Comparison of ENCODE assay signal across 28 cellular contexts in the genomic region with DNA sequence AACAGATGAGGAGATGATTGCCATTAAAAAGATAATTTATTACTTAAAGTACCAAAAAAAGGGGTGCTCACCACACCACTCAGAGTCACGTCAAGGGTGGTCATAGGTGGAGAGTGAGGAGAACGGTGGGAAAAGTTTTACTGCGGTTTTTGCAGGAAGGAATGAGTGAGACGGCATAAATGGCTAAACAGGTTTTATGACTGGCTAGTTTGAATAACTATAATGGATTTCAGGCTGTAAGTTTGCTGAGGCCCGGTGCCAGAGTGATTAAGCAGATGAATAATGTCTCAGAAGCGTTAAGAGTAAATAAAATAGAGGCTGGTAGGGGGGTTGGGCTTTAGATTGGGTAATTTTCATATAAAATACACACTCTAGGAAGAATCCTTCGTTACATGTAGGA.
DNase-seq lines count a peak whose midpoint lies in the region; ATAC-seq and TF ChIP-seq lines count a peak whose summit lies in the region.
"Had no signal": no experiment of that assay in that cellular context is flagged by ENCODE, and none has a peak within 500 bp of the region (broad histone marks: within the 10 kb centered on the region; RNA-seq: fewer than 3 reads in every experiment).

No MANE protein-coding gene starts in this region.

- ATAC-seq in RWPE2 (ENCODE audit: low read depth) (peak; percentile 97), lower lobe of right lung (no peak), HG03439 (IDR thresholded peaks at IDR 0.05; ENCODE audit: unreplicated experiment) (no peak)
- ATAC-seq: activated CD8-positive, alpha-beta T cell treated with anti-CD3 and anti-CD28 coated beads for 36 hours; activated naive CD4-positive, alpha-beta T cell treated with anti-CD3 and anti-CD28 coated beads, Interleukin-2, amount 50 U/mL, for 72 hours; T-cell had no signal

- H3K27me3 ChIP-seq in RWPE2 (ENCODE audit: insufficient read depth, poor library complexity, severe bottlenecking) (no peaks in the 10 kb centered on the region), lower lobe of right lung (ENCODE audit: low read depth) (no peaks in the 10 kb centered on the region)
- H3K27me3 ChIP-seq: neural progenitor cell, SJSA1 had no signal

- H3K4me3 ChIP-seq in RWPE2 (ENCODE audit: severe bottlenecking) (no peak overlapping the region), lower lobe of right lung (no peak overlapping the region)
- H3K4me3 ChIP-seq: neural progenitor cell, SJSA1, thoracic aorta had no signal

- intact Hi-C loops in lower lobe of right lung (cut with DNase I): no loop called here

- H3K27ac ChIP-seq in RWPE2 (ENCODE audit: poor library complexity, severe bottlenecking): peak overlapping the region; percentile 34
- H3K27ac ChIP-seq in lower lobe of right lung: no peak overlapping the region
- H3K27ac ChIP-seq: neural progenitor cell, parathyroid adenoma, SJSA1, thoracic aorta had no signal

- DNase-seq in DMS53 (lab: John Stamatoyannopoulos, UW): peak; percentile 50
- no peak for DNase-seq in DMS53 treated with DMSO at 0.1 percent for 48 hours (lab: John Stamatoyannopoulos, UW; ENCODE audit: unreplicated experiment)
- DNase-seq in NCI-H460 (ENCODE audit: extremely low read depth, low read depth): peak; percentile 4
- peak; percentile 56 for DNase-seq in RWPE2 (ENCODE audit: low spot score)
- DNase-seq in lower lobe of right lung: no peak
- no peak for DNase-seq in Ammon's horn (ENCODE audit: low spot score)
- no peak for DNase-seq in GOT3 (lab: John Stamatoyannopoulos, UW)
- DNase-seq: 8988T; activated CD8-positive, alpha-beta T cell treated with anti-CD3 and anti-CD28 coated beads for 36 hours; aorta; CD4-positive, CD25-positive, alpha-beta regulatory T cell; central memory CD4-positive, alpha-beta T cell; endodermal cell; HFFc6; hippocampal formation; immature natural killer cell; mesendoderm; NCI-H1105 treated with DMSO at 0.1 percent for 48 hours; NCI-H345; NK-92 treated with Interleukin-12 subunit alpha and Interleukin-12 subunit beta, amount 100 ng/mL, for 24 hours; small intestine; T-cell had no signal

- no peaks in the 10 kb centered on the region for H3K9me3 ChIP-seq in RWPE2 (ENCODE audit: severe bottlenecking)
- no peaks in the 10 kb centered on the region for H3K9me3 ChIP-seq in lower lobe of right lung
- H3K9me3 ChIP-seq: SJSA1, thoracic aorta had no signal

- H3K4me1 ChIP-seq in RWPE2 (ENCODE audit: insufficient read depth, poor library complexity, severe bottlenecking): peaks cover 14% of the 10 kb centered on the region
- H3K4me1 ChIP-seq in lower lobe of right lung: no peaks in the 10 kb centered on the region
- H3K4me1 ChIP-seq: neural progenitor cell, parathyroid adenoma, SJSA1 had no signal

- TF ChIP-seq CTCF in RWPE2 (IDR thresholded peaks at IDR 0.05; ENCODE audit: poor library complexity, severe bottlenecking) (no peak), lower lobe of right lung (IDR thresholded peaks at IDR 0.05) (no peak)

- H3K36me3 ChIP-seq in RWPE2 (ENCODE audit: low read depth) (no peaks in the 10 kb centered on the region), lower lobe of right lung (no peaks in the 10 kb centered on the region)
- H3K36me3 ChIP-seq: neural progenitor cell, SJSA1, thoracic aorta had no signal

Comparison
In these comparisons a context has a peak if more than half of its experiments do, and no peak if none do; other contexts are left out.
1. DNase-seq: peak in DMS53 (single experiment), NCI-H460 (single experiment) and RWPE2 (single experiment); none in DMS53 treated with DMSO at 0.1 percent for 48 hours (single experiment), lower lobe of right lung (single experiment), Ammon's horn (single experiment) and GOT3 (single experiment).